In the genomic region with DNA sequence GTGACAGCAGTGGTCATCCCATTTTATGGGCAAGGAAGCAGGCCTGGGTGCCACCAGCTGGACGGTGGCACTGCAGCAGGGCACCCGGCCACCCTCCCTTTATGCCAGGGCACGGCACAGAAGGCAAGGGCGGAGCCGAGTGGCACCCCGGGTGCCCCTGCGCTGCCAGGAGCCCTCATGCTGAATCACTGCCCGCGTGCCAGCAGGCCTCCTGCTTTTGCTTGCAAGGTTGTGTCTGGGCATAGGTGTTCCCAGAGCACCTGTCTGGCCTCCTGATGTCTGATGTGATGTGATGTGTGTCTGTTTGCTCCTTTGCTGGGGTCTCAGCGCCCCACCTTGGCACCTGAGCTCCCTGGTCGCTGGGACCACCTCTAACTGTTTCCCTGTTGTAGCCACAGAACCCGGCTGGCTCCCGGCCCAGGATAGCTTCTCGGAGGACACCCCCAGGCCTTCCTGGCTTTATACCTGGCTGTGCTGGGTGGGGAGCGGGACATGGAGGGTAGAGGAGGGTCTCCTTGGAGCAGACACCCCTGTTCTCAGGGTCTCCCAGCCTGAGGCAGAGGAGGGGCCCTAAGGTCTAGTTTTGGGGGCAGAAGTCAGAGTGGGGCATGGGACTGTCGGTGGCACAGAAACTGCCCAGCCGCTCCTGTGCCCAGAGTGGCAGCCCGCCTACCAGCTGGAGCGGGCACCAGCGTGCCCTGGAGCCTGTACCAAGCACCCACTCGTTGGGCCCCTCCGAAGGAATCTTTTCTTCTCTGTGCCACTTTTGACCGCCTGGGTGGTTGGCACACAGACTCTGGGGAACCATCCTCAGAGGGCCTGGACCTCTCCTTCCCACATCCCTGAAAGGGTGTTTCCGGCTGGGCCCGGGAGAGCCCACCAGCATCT, we compare ENCODE assay signal across 1 cellular context.
TF ChIP-seq lines count a peak whose summit lies in the region.

No MANE protein-coding gene starts in this region.

TF ChIP-seq in HCT116, 20 proteins besides CTCF, POLR2A, EP300 and RAD21 (continued from another document):
- no peak for TF ChIP-seq ATF3 (IDR thresholded peaks at IDR 0.05)
- TF ChIP-seq ZBTB33 (IDR thresholded peaks at IDR 0.05; ENCODE audit: extremely low read depth, insufficient replicate concordance, low read length): no peak
- no peak for TF ChIP-seq EGR1 (IDR thresholded peaks at IDR 0.05; ENCODE audit: low read depth)
- TF ChIP-seq SP1 (IDR thresholded peaks at IDR 0.05; ENCODE audit: low read depth): no peak
- TF ChIP-seq EZH2phosphoT487 (IDR thresholded peaks at IDR 0.05; ENCODE audit: borderline replicate concordance): no peak
- TF ChIP-seq JUND (IDR thresholded peaks at IDR 0.05): no peak
- no peak for TF ChIP-seq SIN3A (IDR thresholded peaks at IDR 0.05; ENCODE audit: low read depth)
- no peak for TF ChIP-seq EZH2 (IDR thresholded peaks at IDR 0.05)
- no peak for TF ChIP-seq MAX (IDR thresholded peaks at IDR 0.05)
- no peak for TF ChIP-seq CBX3 (IDR thresholded peaks at IDR 0.05; ENCODE audit: low read depth)
- TF ChIP-seq ZNF274 (IDR thresholded peaks at IDR 0.05; ENCODE audit: low read depth, low read length): no peak
- no peak for TF ChIP-seq ELF1 (IDR thresholded peaks at IDR 0.05; ENCODE audit: borderline replicate concordance, low read depth)
- no peak for TF ChIP-seq POLR2AphosphoS5 (IDR thresholded peaks at IDR 0.05; ENCODE audit: low read depth, low read length)
- TF ChIP-seq ZFX (IDR thresholded peaks at IDR 0.05): no peak
- no peak for TF ChIP-seq REST (IDR thresholded peaks at IDR 0.05; ENCODE audit: low read depth)
